8 cellular contexts compared by ENCODE assay signal in genomic region chr19:4064551-4065260, GRCh38.
A peak's percentile ranks its signal among the peaks of the same experiment; 100 is the strongest.
DNase-seq lines count a peak whose midpoint lies in the region; ATAC-seq, FAIRE-seq and TF ChIP-seq lines count a peak whose summit lies in the region.

No MANE protein-coding gene starts in this region.

- H3K36me3 ChIP-seq in neutrophil, result peaks cover 6% of the 10 kb centered on the region

- H3K9me3 ChIP-seq in neutrophil, result no peaks in the 10 kb centered on the region

- H3K27me3 ChIP-seq in neutrophil, result no peaks in the 10 kb centered on the region

- H3K4me3 ChIP-seq in LNCaP clone FGC (ENCODE audit: low read depth, low read length) (peak overlapping the region; percentile 86), neutrophil (ENCODE audit: low read depth in 1 of 2, low read length in 1 of 2) (peak overlapping the region; percentile 75 to 79)

- H3K4me1 ChIP-seq in neutrophil (ENCODE audit: control insufficient read depth in 1 of 2, insufficient read depth in 1 of 2, low read depth in 1 of 2, low read length in 1 of 2), result peaks cover 65 to 78% of the 10 kb centered on the region in 2 experiments

- TF ChIP-seq CTCF in LNCaP clone FGC (IDR thresholded peaks at IDR 0.05; ENCODE audit: control insufficient read depth, extremely low read depth, insufficient read depth) (no peak), neutrophil (IDR thresholded peaks at IDR 0.05) (no peak), D721Med (IDR thresholded peaks at IDR 0.05; ENCODE audit: insufficient read depth, missing control alignments) (no peak)

- ATAC-seq in activated CD4-positive, CD25-positive, alpha-beta regulatory T cell treated with anti-CD3 and anti-CD28 coated beads, Interleukin-2, amount 50 U/mL, for 24 hours, result no peak

- H3K27ac ChIP-seq in neutrophil, result peak overlapping the region; percentile 95

- peak in 3 of 4 experiments; percentile 29 to 50 (median 44) for DNase-seq in activated CD4-positive, CD25-positive, alpha-beta regulatory T cell (lab: John Stamatoyannopoulos, UW)
- DNase-seq in LNCaP clone FGC (ENCODE audit: low read depth) (no peak), activated gamma-delta T cell treated with Interleukin-2 at 50 U/mL for 16 hours (peak; percentile 64), globus pallidus (ENCODE audit: low spot score) (peak; percentile 82), D721Med (ENCODE audit: insufficient read length, low spot score) (no peak), NCI-H774 (lab: John Stamatoyannopoulos, UW) (no peak)

- FAIRE-seq in D721Med (lab: Jason Lieb, UNC), result no peak

Comparison
In these comparisons a context has a peak if more than half of its experiments do, and no peak if none do; other contexts are left out.
1. DNase-seq: peak in activated CD4-positive, CD25-positive, alpha-beta regulatory T cell (3 of 4), activated gamma-delta T cell treated with Interleukin-2 at 50 U/mL for 16 hours (single experiment) and globus pallidus (single experiment); none in LNCaP clone FGC (single experiment), D721Med (single experiment) and NCI-H774 (single experiment).